ENCODE assay signal across 29 cellular contexts in genomic region chr3:172330413-172330812, GRCh38.
"Had no signal": no experiment of that assay in that cellular context is flagged by ENCODE, and none has a peak within 500 bp of the region (broad histone marks: within the 10 kb centered on the region; RNA-seq: fewer than 3 reads in every experiment).

No MANE protein-coding gene starts in this region.

- H3K79me2 ChIP-seq: parathyroid adenoma had no signal

- H3K36me3 ChIP-seq: neural progenitor cell had no signal

- H3K4me3 ChIP-seq: left lung, lung, neural progenitor cell, sigmoid colon, stomach, testis, thyroid gland, transverse colon, upper lobe of left lung, vagina had no signal

- H3K4me1 Mint-ChIP-seq: memory B cell; nephron; stimulated activated naive B cell treated with anti-CD40 and anti-IgM and Interleukin-4, amounts not matched to agents 10 μg/mL and 1 μg/mL and 100 μg/mL, for 72 hours had no signal

- H2AFZ ChIP-seq: neural progenitor cell, parathyroid adenoma had no signal

- DNase-seq: head of caudate nucleus; hippocampal formation; kidney; left colon; left lung; midbrain; naive thymus-derived CD8-positive, alpha-beta T cell; nucleus accumbens; retina; right cardiac atrium; sigmoid colon; small intestine; stimulated activated CD4-positive, alpha-beta T cell treated with anti-CD3 and anti-CD28 coated beads, Interleukin-1b, Interleukin-23, amount 100 ng/mL, for 48 hours; stimulated activated CD4-positive, alpha-beta T cell treated with anti-CD3 and anti-CD28 coated beads, Interleukin-2, amount 100 ng/mL, for 48 hours; stimulated activated CD4-positive, alpha-beta T cell treated with anti-CD3 and anti-CD28 coated beads, Interleukin-4, amount 100 ng/mL, for 4 hours; stimulated activated CD8-positive, alpha-beta memory T cell treated with anti-CD3 and anti-CD28 coated beads, Interleukin-4, amount 100 ng/mL, for 48 hours; stimulated activated naive B cell treated with anti-CD40 and anti-IgM and Interleukin-4, amounts not matched to agents 10 μg/mL and 1 μg/mL and 100 μg/mL, for 72 hours; stimulated activated naive CD8-positive, alpha-beta T cell treated with anti-CD3 and anti-CD28 coated beads, Interleukin-15, Interleukin-2, amounts not matched to agents 100 U/mL and 50 U/mL, for 24 hours; stomach; testis; thyroid gland; transverse colon; upper lobe of left lung had no signal

- H3K27me3 ChIP-seq: left lung, neural progenitor cell, sigmoid colon, stomach, testis, thyroid gland, transverse colon, upper lobe of left lung, vagina had no signal

- H3K27me3 Mint-ChIP-seq: memory B cell; naive thymus-derived CD8-positive, alpha-beta T cell; stimulated activated naive B cell treated with anti-CD40 and anti-IgM and Interleukin-4, amounts not matched to agents 10 μg/mL and 1 μg/mL and 100 μg/mL, for 72 hours had no signal

- H3K4me1 ChIP-seq: neural progenitor cell, parathyroid adenoma, testis, thyroid gland had no signal

- H3K27ac ChIP-seq: left lung, neural progenitor cell, parathyroid adenoma, sigmoid colon, testis, thyroid gland, transverse colon, upper lobe of left lung, vagina had no signal

- ATAC-seq: left colon; left lung; naive thymus-derived CD8-positive, alpha-beta T cell; right cardiac atrium; stimulated activated naive B cell treated with anti-CD40 and anti-IgM and Interleukin-4, amounts not matched to agents 10 μg/mL and 1 μg/mL and 100 μg/mL, for 72 hours; stimulated activated naive CD8-positive, alpha-beta T cell treated with anti-CD3 and anti-CD28 coated beads, Interleukin-15, Interleukin-2, amounts not matched to agents 100 U/mL and 50 U/mL, for 24 hours had no signal

- H3K4me2 ChIP-seq: neural progenitor cell had no signal

- H3K9me3 Mint-ChIP-seq: memory B cell; naive thymus-derived CD8-positive, alpha-beta T cell; nephron; neural progenitor cell; stimulated activated naive B cell treated with anti-CD40 and anti-IgM and Interleukin-4, amounts not matched to agents 10 μg/mL and 1 μg/mL and 100 μg/mL, for 72 hours had no signal

- H3K4me3 Mint-ChIP-seq: memory B cell; naive thymus-derived CD8-positive, alpha-beta T cell; nephron; neural progenitor cell; stimulated activated naive B cell treated with anti-CD40 and anti-IgM and Interleukin-4, amounts not matched to agents 10 μg/mL and 1 μg/mL and 100 μg/mL, for 72 hours had no signal

- H3K9ac ChIP-seq: neural progenitor cell, parathyroid adenoma had no signal

- H3K27ac Mint-ChIP-seq: memory B cell; neural progenitor cell; stimulated activated naive B cell treated with anti-CD40 and anti-IgM and Interleukin-4, amounts not matched to agents 10 μg/mL and 1 μg/mL and 100 μg/mL, for 72 hours had no signal

- H3K9me3 ChIP-seq: left lung, sigmoid colon, stomach, testis, thyroid gland, transverse colon, upper lobe of left lung, vagina had no signal
